ENCODE assay signal across 10 cellular contexts in genomic region chr12:84502907-84503787, GRCh38.
DNase-seq lines count a peak whose midpoint lies in the region; ATAC-seq, FAIRE-seq and TF ChIP-seq lines count a peak whose summit lies in the region.
"Had no signal": no experiment of that assay in that cellular context is flagged by ENCODE, and none has a peak within 500 bp of the region (broad histone marks: within the 10 kb centered on the region; RNA-seq: fewer than 3 reads in every experiment).

No MANE protein-coding gene starts in this region.

- peak overlapping the region; percentile 89 for H3K27ac ChIP-seq in PC-3 (ENCODE audit: low read length)

- no peaks in the 10 kb centered on the region for H3K9me3 ChIP-seq in PC-3 (ENCODE audit: low read length)

- no peaks in the 10 kb centered on the region for H3K27me3 ChIP-seq in PC-3 (ENCODE audit: low read length)

- intact Hi-C loops in PC-3 (cut with micrococcal nuclease) = loop anchor here (1.0 to 10.0 kb wide), 5 partner anchors 678 to 1817 kb away; partner anchors contain the start of gene TMTC2

- H3K9ac ChIP-seq in PC-3 (ENCODE audit: low read length) = peak overlapping the region; percentile 63

- H2AFZ ChIP-seq in PC-3 (ENCODE audit: low read length) = peak overlapping the region; percentile 63

- H3K36me3 Mint-ChIP-seq in nephron progenitor cell (ENCODE audit: low read depth) = no peaks in the 10 kb centered on the region

- H3K4me1 ChIP-seq in PC-3 (ENCODE audit: insufficient read depth, low read length) = peaks cover 23% of the 10 kb centered on the region

- DNase-seq in NCI-H345 (lab: John Stamatoyannopoulos, UW) (peak; percentile 30), NCI-H345 treated with DMSO at 0.1 percent for 48 hours (lab: John Stamatoyannopoulos, UW; ENCODE audit: unreplicated experiment) (no peak), PC-3 (peak; percentile 89), epithelial cell of esophagus (ENCODE audit: low read depth) (peak; percentile 80), nephron progenitor cell (peak; percentile 63), GM12892 (ENCODE audit: insufficient read length) (no peak)

- no peaks in the 10 kb centered on the region for H3K27me3 Mint-ChIP-seq in nephron progenitor cell (ENCODE audit: low read depth, poor library complexity)

- no peak for TF ChIP-seq POLR2A in GM12892 (IDR thresholded peaks at IDR 0.05; ENCODE audit: low read depth, low read length)

- H3K36me3 ChIP-seq in PC-3 (ENCODE audit: low read depth, low read length) = no peaks in the 10 kb centered on the region

- CTCF ChIA-PET in PC-3 (lab: Charles Lee) = interaction anchor here (0.6 to 1.7 kb wide), 2 partner anchors 1241 to 1817 kb away, joined by 3 to 9 read pairs; partner anchors contain the start of gene TMTC2

- H3K9me2 ChIP-seq in PC-3 (replicated peaks; ENCODE audit: low read length) = no peaks in the 10 kb centered on the region

- H3K27ac Mint-ChIP-seq in nephron progenitor cell = no peak overlapping the region

- FAIRE-seq in GM12892 (lab: Jason Lieb, UNC) = no peak
- FAIRE-seq: colon, G401.6 had no signal

- ATAC-seq in GM21360 (IDR thresholded peaks at IDR 0.05; ENCODE audit: unreplicated experiment) (peak; percentile 81), HG03565 (IDR thresholded peaks at IDR 0.05; ENCODE audit: unreplicated experiment) (peak; percentile 77), PC-3 (peak; percentile 78)

- POLR2A ChIA-PET in PC-3 (lab: Charles Lee; ENCODE audit: unreplicated experiment) = interaction anchor here (0.7 kb wide), 1 partner anchor 1038 kb away, joined by 4 read pairs; no protein-coding TSS in a partner anchor

- TF ChIP-seq CTCF in PC-3 (conservative IDR thresholded peaks at IDR 0.05; ENCODE audit: low read depth, low read length) (peak; percentile 90), epithelial cell of esophagus (IDR thresholded peaks at IDR 0.05; ENCODE audit: insufficient read depth, low read depth, low read length, missing control alignments) (peak; percentile 81), nephron progenitor cell (IDR thresholded peaks at IDR 0.05) (peak; percentile 77)

- no peaks in the 10 kb centered on the region for H3K79me2 ChIP-seq in PC-3 (ENCODE audit: low read length)

- peak overlapping the region; percentile 72 for H3K4me2 ChIP-seq in PC-3 (ENCODE audit: low read length)

- H3F3A ChIP-seq in PC-3 (ENCODE audit: low read length, unreplicated experiment) = no peaks in the 10 kb centered on the region

- no peak overlapping the region for H3K4me3 Mint-ChIP-seq in nephron progenitor cell

- 0 out of 2 replicates have a peak overlapping the region, but pooled peaks have one; percentile 11 for H3K4me3 ChIP-seq in PC-3 (ENCODE audit: low read length)
- H3K4me3 ChIP-seq in epithelial cell of esophagus (ENCODE audit: low read length) = no peak overlapping the region

- peaks cover 13% of the 10 kb centered on the region for H3K4me1 Mint-ChIP-seq in nephron progenitor cell

- TSS peak; percentile 87 for BruUV-seq in PC-3 (replicated peaks; lab: Mats Ljungman, UMichigan)

- no peaks in the 10 kb centered on the region for H3K9me3 Mint-ChIP-seq in nephron progenitor cell

- no peaks in the 10 kb centered on the region for H4K20me1 ChIP-seq in PC-3 (ENCODE audit: low read length)

Comparison
In these comparisons a context has a peak if more than half of its experiments do, and no peak if none do; other contexts are left out.
1. DNase-seq: peak in NCI-H345 (single experiment), PC-3 (single experiment), epithelial cell of esophagus (single experiment) and nephron progenitor cell (single experiment); none in NCI-H345 treated with DMSO at 0.1 percent for 48 hours (single experiment) and GM12892 (single experiment).
2. Peak in every context shown above with its lines, with median percentiles within 50 percentile points of each other: ATAC-seq and CTCF ChIP-seq.